8 cellular contexts compared by ENCODE assay signal in genomic region chr7:134701272-134701671, GRCh38. TPM values are rescaled to one million over a fixed set of nuclear protein-coding genes. Genes with fewer than 3 reads are reported as not detected.
A peak's percentile ranks its signal among the peaks of the same experiment; 100 is the strongest.
DNase-seq lines count a peak whose midpoint lies in the region; ATAC-seq and TF ChIP-seq lines count a peak whose summit lies in the region.

No MANE protein-coding gene starts in this region.

- H3K27ac ChIP-seq in breast epithelium, result no peak overlapping the region
- peak overlapping the region; percentile 82 to 90 (median 89) for H3K27ac ChIP-seq in esophagus muscularis mucosa (replicated peaks in 1 of 4)
- H3K27ac ChIP-seq in tibial artery, result peak overlapping the region; percentile 90

- no peak for TF ChIP-seq POLR2A in breast epithelium (IDR thresholded peaks at IDR 0.05)
- TF ChIP-seq POLR2A in esophagus muscularis mucosa (IDR thresholded peaks at IDR 0.05; ENCODE audit: low read depth), result no peak

- TF ChIP-seq EP300 in esophagus muscularis mucosa (IDR thresholded peaks at IDR 0.05), result no peak

- DNase-seq in MCF 10A (ENCODE audit: unreplicated experiment), result peak; percentile 49
- DNase-seq in breast epithelium (ENCODE audit: low spot score in 2 of 2), result no peak
- peak; percentile 34 for DNase-seq in NCI-H69 (lab: John Stamatoyannopoulos, UW)
- DNase-seq in esophagus muscularis mucosa (ENCODE audit: extremely low spot score), result no peak
- no peak for DNase-seq in tibial artery
- no peak for DNase-seq in NCI-H2081 treated with DMSO at 0.1 percent for 48 hours (lab: John Stamatoyannopoulos, UW)

- peaks cover 10% of the 10 kb centered on the region for H3K27me3 Mint-ChIP-seq in MCF 10A (ENCODE audit: insufficient read depth, unreplicated experiment)

- 100% methylated on average over 2 of the region's 2 CpGs for WGBS in esophagus muscularis mucosa

- POLR2A ChIA-PET in MCF 10A (lab: Yijun Ruan, JAX), result interaction anchor here (0.6 kb wide), 1 partner anchor 107 kb away, joined by 3 read pairs; no protein-coding TSS in a partner anchor

- H3K9me3 Mint-ChIP-seq in MCF 10A (ENCODE audit: unreplicated experiment), result no peaks in the 10 kb centered on the region

- H3K4me3 ChIP-seq in breast epithelium (no peak overlapping the region), esophagus muscularis mucosa (no peak overlapping the region), tibial artery (no peak overlapping the region)

- H3K4me1 Mint-ChIP-seq in MCF 10A (ENCODE audit: insufficient read depth, unreplicated experiment), result no peaks in the 10 kb centered on the region

- H3K4me1 ChIP-seq in breast epithelium (no peaks in the 10 kb centered on the region), esophagus muscularis mucosa (peaks cover 4 to 71% (median 64%) of the 10 kb centered on the region in 4 donors), tibial artery (peaks cover 0 to 74% (median 28%) of the 10 kb centered on the region in 4 donors)

- H3K36me3 ChIP-seq in breast epithelium, result no peaks in the 10 kb centered on the region
- no peaks in the 10 kb centered on the region for H3K36me3 ChIP-seq in esophagus muscularis mucosa
- H3K36me3 ChIP-seq in tibial artery, result no peaks in the 10 kb centered on the region

- H3K4me3 Mint-ChIP-seq in MCF 10A (ENCODE audit: unreplicated experiment), result no peak overlapping the region

- intact Hi-C loops in MCF 10A (cut with micrococcal nuclease) (loop anchor here (1.0 kb wide), 2 partner anchors 68 to 89 kb away; no protein-coding TSS in a partner anchor), breast epithelium (cut with DNase I; ENCODE audit: low total_unique reads) (no loop called here), esophagus muscularis mucosa (cut with DNase I) (loop anchor here (5.0 kb wide), 1 partner anchor 46 kb away; no protein-coding TSS in a partner anchor), tibial artery (cut with DNase I; ENCODE audit: low total_unique reads) (no loop called here)

- no TSS peak for BruUV-seq in MCF 10A (replicated peaks; lab: Mats Ljungman, UMichigan)

- ATAC-seq in GM21529 (IDR thresholded peaks at IDR 0.05; ENCODE audit: unreplicated experiment) (no peak), GM19452 (IDR thresholded peaks at IDR 0.05; ENCODE audit: unreplicated experiment) (no peak)

- no peaks in the 10 kb centered on the region for H3K9me3 ChIP-seq in breast epithelium
- no peaks in the 10 kb centered on the region for H3K9me3 ChIP-seq in esophagus muscularis mucosa
- H3K9me3 ChIP-seq in tibial artery, result no peaks in the 10 kb centered on the region

- H3K36me3 Mint-ChIP-seq in MCF 10A (ENCODE audit: insufficient read depth, unreplicated experiment), result peaks cover 6% of the 10 kb centered on the region

- TF ChIP-seq CTCF in MCF 10A (IDR thresholded peaks at IDR 0.05; ENCODE audit: unreplicated experiment) (peak; percentile 28), breast epithelium (IDR thresholded peaks at IDR 0.05) (no peak), esophagus muscularis mucosa (IDR thresholded peaks at IDR 0.05) (peak in 1 of 3 experiments; percentile 12), tibial artery (IDR thresholded peaks at IDR 0.05) (no peak)

- no peak overlapping the region for H3K27ac Mint-ChIP-seq in MCF 10A (ENCODE audit: low read depth, unreplicated experiment)

- CTCF ChIA-PET in MCF 10A (lab: Yijun Ruan, JAX), result interaction anchor here (0.6 to 1.1 kb wide), 4 partner anchors 8 to 242 kb away, joined by 3 to 5 read pairs (median 4); no protein-coding TSS in a partner anchor

- H3K27me3 ChIP-seq in breast epithelium (no peaks in the 10 kb centered on the region), esophagus muscularis mucosa (no peaks in the 10 kb centered on the region), tibial artery (no peaks in the 10 kb centered on the region)

RNA-seq across cellular contexts. Expression of gene BPGM, which starts 54.6 kb away (rescaled TPM):
- 8.2 and 10.8 TPM in 2 replicates for total RNA-seq in MCF 10A (2022)
- 10 to 100 TPM; 12.3 to 18.7 (median 16.4) TPM for total RNA-seq in breast epithelium
- 10 to 100 TPM; 19.1 to 29.4 (median 22.7) TPM for total RNA-seq in esophagus muscularis mucosa

Comparison
In these comparisons a context has a peak if more than half of its experiments do, and no peak if none do; other contexts are left out.
1. DNase-seq: peak in MCF 10A (single experiment) and NCI-H69 (single experiment); none in breast epithelium (0 of 2), esophagus muscularis mucosa (single experiment), tibial artery (0 of 2) and NCI-H2081 treated with DMSO at 0.1 percent for 48 hours (single experiment).
2. intact Hi-C loops: an anchor here in MCF 10A (1.0 kb wide) and esophagus muscularis mucosa (5.0 kb wide); none called in breast epithelium and tibial artery.
3. H3K27ac ChIP-seq: peak in esophagus muscularis mucosa (4 of 4) and tibial artery (2 of 2); none in breast epithelium (0 of 2).